In genomic region chr1:36871146-36871971, GRCh38 we compare ENCODE assay signal across 15 cellular contexts.
DNase-seq lines count a peak whose midpoint lies in the region; TF ChIP-seq lines count a peak whose summit lies in the region.
"Had no signal": no experiment of that assay in that cellular context is flagged by ENCODE, and none has a peak within 500 bp of the region (broad histone marks: within the 10 kb centered on the region; RNA-seq: fewer than 3 reads in every experiment).

No MANE protein-coding gene starts in this region.

- H3K9me2 ChIP-seq in GM23248 (ENCODE audit: insufficient read depth) = no peaks in the 10 kb centered on the region

- H3K27ac Mint-ChIP-seq in neural progenitor cell = peak overlapping the region; percentile 29
- H3K27ac Mint-ChIP-seq: activated T-cell treated with anti-CD3 and anti-CD28 coated beads, Interleukin-2, amount 50 U/mL, for 24 hours; IgD-negative memory B cell; T-cell had no signal

- no peaks in the 10 kb centered on the region for H3K9me3 ChIP-seq in neural progenitor cell (ENCODE audit: low read depth)
- no peaks in the 10 kb centered on the region for H3K9me3 ChIP-seq in GM23248 (ENCODE audit: low read depth)
- H3K9me3 ChIP-seq: ascending aorta, mucosa of descending colon had no signal

- H3K4me3 ChIP-seq in neural progenitor cell = no peak overlapping the region
- H3K4me3 ChIP-seq in GM23248 = no peak overlapping the region
- H3K4me3 ChIP-seq: ascending aorta, mucosa of descending colon had no signal

- H3K4me3 Mint-ChIP-seq in neural progenitor cell = no peak overlapping the region
- H3K4me3 Mint-ChIP-seq: activated T-cell treated with anti-CD3 and anti-CD28 coated beads, Interleukin-2, amount 50 U/mL, for 24 hours; IgD-negative memory B cell; T-cell had no signal

- H3K36me3 ChIP-seq in neural progenitor cell = no peaks in the 10 kb centered on the region
- no peaks in the 10 kb centered on the region for H3K36me3 ChIP-seq in GM23248 (ENCODE audit: low read depth)
- H3K36me3 ChIP-seq: ascending aorta had no signal

- H3F3A ChIP-seq in neural progenitor cell (ENCODE audit: low read depth) (no peaks in the 10 kb centered on the region), GM23248 (ENCODE audit: insufficient read depth) (no peaks in the 10 kb centered on the region)

- no peak for TF ChIP-seq CTCF in neural progenitor cell (IDR thresholded peaks at IDR 0.05)

- H3K9ac ChIP-seq in neural progenitor cell = no peak overlapping the region
- H3K9ac ChIP-seq in GM23248 = no peak overlapping the region

- no peaks in the 10 kb centered on the region for H3K4me1 Mint-ChIP-seq in neural progenitor cell
- H3K4me1 Mint-ChIP-seq: T-cell had no signal

- H3K79me2 ChIP-seq in neural progenitor cell (ENCODE audit: low read depth) (no peaks in the 10 kb centered on the region), GM23248 (ENCODE audit: insufficient read depth) (no peaks in the 10 kb centered on the region)

- H3K4me1 ChIP-seq in neural progenitor cell = peaks cover 8% of the 10 kb centered on the region
- no peaks in the 10 kb centered on the region for H3K4me1 ChIP-seq in GM23248 (ENCODE audit: insufficient read depth)

- WGBS in GM23248 (ENCODE audit: low coverage in 1 of 2, low lambda C conversion rate in 2 of 2, missing lambda C conversion rate in 2 of 2), 2 experiments = 26 to 28% methylated on average over 21 of the region's 21 CpGs

- H3K27me3 ChIP-seq in neural progenitor cell (no peaks in the 10 kb centered on the region), GM23248 (replicated peaks; ENCODE audit: insufficient read depth) (no peaks in the 10 kb centered on the region)
- H3K27me3 ChIP-seq: ascending aorta had no signal

- H3K4me2 ChIP-seq in neural progenitor cell (no peak overlapping the region), GM23248 (ENCODE audit: unreplicated experiment) (no peak overlapping the region)

- in situ Hi-C loops in GM23248 (cut with MboI) = no loop called here

- no peaks in the 10 kb centered on the region for H3K36me3 Mint-ChIP-seq in neural progenitor cell
- H3K36me3 Mint-ChIP-seq: IgD-negative memory B cell, T-cell had no signal

- H3K9me3 Mint-ChIP-seq in neural progenitor cell = no peaks in the 10 kb centered on the region
- H3K9me3 Mint-ChIP-seq: activated T-cell treated with anti-CD3 and anti-CD28 coated beads, Interleukin-2, amount 50 U/mL, for 24 hours; IgD-negative memory B cell; T-cell had no signal

- H4K20me1 ChIP-seq in neural progenitor cell (ENCODE audit: low read depth) = peaks cover 1% of the 10 kb centered on the region
- H4K20me1 ChIP-seq in GM23248 (ENCODE audit: insufficient read depth) = no peaks in the 10 kb centered on the region

- peaks cover 5% of the 10 kb centered on the region for H3K27me3 Mint-ChIP-seq in neural progenitor cell (ENCODE audit: insufficient read depth, low read depth)

- H3K27ac ChIP-seq in neural progenitor cell (no peak overlapping the region), GM23248 (no peak overlapping the region)

- DNase-seq in D341Med (ENCODE audit: low spot score) = peak; percentile 74
- peak; percentile 75 for DNase-seq in NCI-H1092 (lab: John Stamatoyannopoulos, UW)
- DNase-seq in amygdala (lab: John Stamatoyannopoulos, UW) = peak in 40 of 56 donors; percentile 3 to 81 (median 37)
- no peak for DNase-seq in neural progenitor cell (ENCODE audit: low spot score)
- no peak for DNase-seq in NCI-H1105 treated with DMSO at 0.1 percent for 48 hours (lab: John Stamatoyannopoulos, UW)
- no peak for DNase-seq in NCI-H2227 (lab: John Stamatoyannopoulos, UW; ENCODE audit: unreplicated experiment)
- DNase-seq in GM23248 = no peak
- no peak for DNase-seq in activated gamma-delta T cell treated with Interleukin-2 at 50 U/mL for 16 hours
- DNase-seq: activated T-cell treated with anti-CD3 and anti-CD28 coated beads, Interleukin-2, amount 50 U/mL, for 24 hours; DMS79; mucosa of descending colon; stimulated activated CD4-positive, alpha-beta T cell treated with anti-CD3 and anti-CD28 coated beads, Interleukin-2, amount 100 ng/mL, for 48 hours; T-cell had no signal

- H2AFZ ChIP-seq in neural progenitor cell (replicated peaks) = no peak overlapping the region
- H2AFZ ChIP-seq in GM23248 = no peak overlapping the region

Comparison
In these comparisons a context has a peak if more than half of its experiments do, and no peak if none do; other contexts are left out.
1. DNase-seq: peak in D341Med (single experiment), NCI-H1092 (single experiment) and amygdala (40 of 56); none in neural progenitor cell (single experiment), NCI-H1105 treated with DMSO at 0.1 percent for 48 hours (single experiment), NCI-H2227 (single experiment), GM23248 (single experiment) and activated gamma-delta T cell treated with Interleukin-2 at 50 U/mL for 16 hours (single experiment).